ENCODE assay signal across 8 cellular contexts in genomic region chr1:207825719-207826556, GRCh38.
DNase-seq lines count a peak whose midpoint lies in the region; ATAC-seq and TF ChIP-seq lines count a peak whose summit lies in the region.

No MANE protein-coding gene starts in this region.

- H3K36me3 ChIP-seq in suprapubic skin: no peaks in the 10 kb centered on the region

- no peaks in the 10 kb centered on the region for H3K27me3 Mint-ChIP-seq in effector memory CD8-positive, alpha-beta T cell
- H3K27me3 Mint-ChIP-seq in nephron progenitor cell (ENCODE audit: low read depth, poor library complexity): peaks cover 3% of the 10 kb centered on the region

- peak overlapping the region; percentile 99 to 100 for H3K27ac Mint-ChIP-seq in effector memory CD8-positive, alpha-beta T cell
- H3K27ac Mint-ChIP-seq in nephron progenitor cell: peak overlapping the region; percentile 21

- H3K27ac ChIP-seq in suprapubic skin: peak overlapping the region; percentile 93

- H3K4me3 ChIP-seq in AG10803 (ENCODE audit: low read length): no peak overlapping the region; the same call in 1 of the 2 replicates
- peak overlapping the region; percentile 38 for H3K4me3 ChIP-seq in suprapubic skin

- peaks cover 28% of the 10 kb centered on the region for H3K36me3 Mint-ChIP-seq in effector memory CD8-positive, alpha-beta T cell (ENCODE audit: insufficient read depth)
- H3K36me3 Mint-ChIP-seq in nephron progenitor cell (ENCODE audit: low read depth): no peaks in the 10 kb centered on the region

- H3K27me3 ChIP-seq in suprapubic skin: no peaks in the 10 kb centered on the region

- TF ChIP-seq POLR2A in suprapubic skin (IDR thresholded peaks at IDR 0.05): peak in 1 of 2 donors; percentile 18

- H3K9me3 Mint-ChIP-seq in effector memory CD8-positive, alpha-beta T cell: peaks cover 0 to 2% of the 10 kb centered on the region in 2 donors
- no peaks in the 10 kb centered on the region for H3K9me3 Mint-ChIP-seq in nephron progenitor cell

- H3K9me3 ChIP-seq in suprapubic skin: no peaks in the 10 kb centered on the region

- TF ChIP-seq CTCF in AG10803 (conservative IDR thresholded peaks at IDR 0.05; ENCODE audit: low read length) (no peak), nephron progenitor cell (IDR thresholded peaks at IDR 0.05) (no peak), suprapubic skin (IDR thresholded peaks at IDR 0.05) (no peak)

- peak overlapping the region; percentile 80 to 85 for H3K4me3 Mint-ChIP-seq in effector memory CD8-positive, alpha-beta T cell
- no peak overlapping the region for H3K4me3 Mint-ChIP-seq in nephron progenitor cell

- peak; percentile 56 for ATAC-seq in GM19438 (IDR thresholded peaks at IDR 0.05; ENCODE audit: low read depth, unreplicated experiment)
- ATAC-seq in HG03571 (IDR thresholded peaks at IDR 0.05; ENCODE audit: unreplicated experiment): peak; percentile 63
- peak; percentile 85 for ATAC-seq in effector memory CD8-positive, alpha-beta T cell (replicated peaks)

- WGBS in suprapubic skin: 74% methylated on average over 18 of the region's 18 CpGs

- DNase-seq in AG10803 (ENCODE audit: low read depth): peak; percentile 34
- DNase-seq in activated CD4-positive, alpha-beta T cell treated with anti-CD3 and anti-CD28 coated beads, Interleukin-2, amount 50 U/mL, for 1 hour: peak; percentile 76
- DNase-seq in effector memory CD8-positive, alpha-beta T cell: peak; percentile 76 to 80 (median 78)
- no peak for DNase-seq in nephron progenitor cell
- peak; percentile 84 to 88 for DNase-seq in suprapubic skin (ENCODE audit: low spot score in 2 of 2)
- no peak for DNase-seq in NCI-H1930 (lab: John Stamatoyannopoulos, UW)

- H3K4me1 ChIP-seq in suprapubic skin: peaks cover 94% of the 10 kb centered on the region

- no peak for TF ChIP-seq EP300 in suprapubic skin (IDR thresholded peaks at IDR 0.05)

- H3K4me1 Mint-ChIP-seq in effector memory CD8-positive, alpha-beta T cell (ENCODE audit: low read depth in 2 of 2): peaks cover 62 to 65% of the 10 kb centered on the region in 2 donors
- peaks cover 57% of the 10 kb centered on the region for H3K4me1 Mint-ChIP-seq in nephron progenitor cell

Comparison
In these comparisons a context has a peak if more than half of its experiments do, and no peak if none do; other contexts are left out.
1. DNase-seq: peak in AG10803 (single experiment), activated CD4-positive, alpha-beta T cell treated with anti-CD3 and anti-CD28 coated beads, Interleukin-2, amount 50 U/mL, for 1 hour (single experiment), effector memory CD8-positive, alpha-beta T cell (3 of 3) and suprapubic skin (2 of 2); none in nephron progenitor cell (single experiment) and NCI-H1930 (0 of 2).
2. Peak in every context shown above with its lines, with median percentiles within 50 percentile points of each other: ATAC-seq.